1 cellular context compared by ENCODE assay signal in genomic region chr3:183563686-183563941, GRCh38.
TF ChIP-seq lines count a peak whose summit lies in the region.

No MANE protein-coding gene starts in this region.

TF ChIP-seq in GM23338, 12 proteins besides CTCF, POLR2A, EP300 and RAD21 (continued from another document):
- TF ChIP-seq REST (IDR thresholded peaks at IDR 0.05; ENCODE audit: unreplicated experiment), result no peak
- TF ChIP-seq CREB1 (CRISPR knock-in tag; IDR thresholded peaks at IDR 0.05; ENCODE audit: low read depth), result no peak
- no peak for TF ChIP-seq ZNF462 (CRISPR knock-in tag; IDR thresholded peaks at IDR 0.05)
- no peak for TF ChIP-seq ZNF114 (CRISPR knock-in tag; IDR thresholded peaks at IDR 0.05)
- no peak for TF ChIP-seq STAT1 (IDR thresholded peaks at IDR 0.05; ENCODE audit: unreplicated experiment)
- TF ChIP-seq EZH2phosphoT487 (IDR thresholded peaks at IDR 0.05; ENCODE audit: unreplicated experiment), result no peak
